28 cellular contexts compared by ENCODE assay signal in genomic region chr11:20059587-20060021, GRCh38.
DNase-seq lines count a peak whose midpoint lies in the region; ATAC-seq, FAIRE-seq and TF ChIP-seq lines count a peak whose summit lies in the region.
"Had no signal": no experiment of that assay in that cellular context is flagged by ENCODE, and none has a peak within 500 bp of the region (broad histone marks: within the 10 kb centered on the region; RNA-seq: fewer than 3 reads in every experiment).

No MANE protein-coding gene starts in this region.

- CTCF ChIA-PET in IMR-90 (lab: Yijun Ruan, JAX) (interaction anchor here (0.9 to 1.0 kb wide), 2 partner anchors 24 to 44 kb away, joined by 3 to 6 read pairs; no protein-coding TSS in a partner anchor), K562 (lab: Yijun Ruan, JAX; ENCODE audit: low intra/inter-chr PET ratio) (no interaction called here)

- no peak overlapping the region for H2AK9ac ChIP-seq in IMR-90 (replicated peaks; ENCODE audit: low read depth, low read length, poor library complexity)

- H3K4me1 ChIP-seq in IMR-90 (ENCODE audit: control insufficient read depth, insufficient read depth, low read length) (peaks cover 9% of the 10 kb centered on the region), K562 (replicated peaks in 1 of 2; ENCODE audit: control insufficient read depth in 2 of 2, insufficient read depth in 2 of 2, low read length in 2 of 2) (no peaks in the 10 kb centered on the region)
- H3K4me1 ChIP-seq: BLaER1 treated with 17β-estradiol and CSF1 and Interleukin-3, amounts not matched to agents 10 nM and 100 nM; upper lobe of right lung had no signal

- no peak overlapping the region for H3K4me3 ChIP-seq in IMR-90 (ENCODE audit: insufficient read depth, low read depth, low read length)
- H3K4me3 ChIP-seq in K562, result no peak overlapping the region
- no peak overlapping the region for H3K4me3 ChIP-seq in fibroblast of villous mesenchyme (ENCODE audit: low read depth, low read length)
- H3K4me3 ChIP-seq: BLaER1 treated with 17β-estradiol and CSF1 and Interleukin-3, amounts not matched to agents 10 nM and 100 nM; GM12878; upper lobe of right lung had no signal

- H3K23ac ChIP-seq in IMR-90 (ENCODE audit: low read depth, low read length), result no peak overlapping the region

- no peak for FAIRE-seq in K562 (lab: Jason Lieb, UNC)
- FAIRE-seq: GM12878 had no signal

- no peak overlapping the region for H4K8ac ChIP-seq in IMR-90 (ENCODE audit: low read depth in 2 of 2, low read length in 2 of 2)

- no peaks in the 10 kb centered on the region for H3K4me1 Mint-ChIP-seq in activated T-cell treated with anti-CD3 and anti-CD28 coated beads, Interleukin-2, amount 50 U/mL, for 4 hours (ENCODE audit: low read depth)
- H3K4me1 Mint-ChIP-seq: activated CD4-positive, alpha-beta T cell treated with anti-CD3 and anti-CD28 coated beads, Interleukin-2, amount 10 ng/mL, durations not matched to agents 7 days and 5 days; immature natural killer cell had no signal

- no peak overlapping the region for H3K4ac ChIP-seq in IMR-90 (ENCODE audit: low read depth, low read length)

- no peak for TF ChIP-seq RAD21 in IMR-90 (IDR thresholded peaks at IDR 0.05; ENCODE audit: low read length)
- TF ChIP-seq RAD21 in K562 (CRISPR knock-in tag; conservative IDR thresholded peaks at IDR 0.05 in 1 of 2, IDR thresholded peaks at IDR 0.05 in 1 of 2), result no peak

- no peak overlapping the region for H2AFZ ChIP-seq in IMR-90 (replicated peaks; ENCODE audit: low read length, poor library complexity)
- H2AFZ ChIP-seq in K562 (ENCODE audit: low read depth, low read length), result no peak overlapping the region

- POLR2A ChIA-PET in IMR-90 (lab: Charles Lee; ENCODE audit: unreplicated experiment) (no interaction called here), K562 (lab: Yijun Ruan, JAX) (no interaction called here)

- no peak overlapping the region for H2BK15ac ChIP-seq in IMR-90 (ENCODE audit: low read depth, low read length)

- TF ChIP-seq EP300 in K562 (IDR thresholded peaks at IDR 0.05; ENCODE audit: low read length), result no peak

- H3K4me3 Mint-ChIP-seq in activated T-cell treated with anti-CD3 and anti-CD28 coated beads, Interleukin-2, amount 50 U/mL, for 4 hours, result no peak overlapping the region
- H3K4me3 Mint-ChIP-seq: activated CD4-positive, alpha-beta T cell treated with anti-CD3 and anti-CD28 coated beads, Interleukin-2, amount 10 ng/mL, durations not matched to agents 7 days and 5 days; activated naive CD8-positive, alpha-beta T cell; effector memory CD8-positive, alpha-beta T cell; immature natural killer cell; WTC11 had no signal

- H4K91ac ChIP-seq in IMR-90 (ENCODE audit: insufficient read depth, low read depth, low read length), result no peak overlapping the region

- H3K36me3 Mint-ChIP-seq in activated T-cell treated with anti-CD3 and anti-CD28 coated beads, Interleukin-2, amount 50 U/mL, for 4 hours (ENCODE audit: insufficient read depth), result no peaks in the 10 kb centered on the region
- H3K36me3 Mint-ChIP-seq: activated naive CD8-positive, alpha-beta T cell; immature natural killer cell had no signal

- no peaks in the 10 kb centered on the region for H3K79me2 ChIP-seq in K562 (ENCODE audit: control insufficient read depth, insufficient read depth, low read length)

- no peaks in the 10 kb centered on the region; the same call in 1 of the 2 replicates for H4K20me1 ChIP-seq in IMR-90 (ENCODE audit: insufficient read depth, low read length)
- no peaks in the 10 kb centered on the region for H4K20me1 ChIP-seq in K562 (replicated peaks; ENCODE audit: control insufficient read depth, insufficient read depth, low read length)
- H4K20me1 ChIP-seq: BLaER1 treated with 17β-estradiol and CSF1 and Interleukin-3, amounts not matched to agents 10 nM and 100 nM had no signal

- H3K27ac ChIP-seq in IMR-90 (ENCODE audit: insufficient read depth, low read length) (no peak overlapping the region), K562 (ENCODE audit: extremely low read depth, low read depth, low read length) (no peak overlapping the region)
- H3K27ac ChIP-seq: BLaER1 treated with 17β-estradiol and CSF1 and Interleukin-3, amounts not matched to agents 10 nM and 100 nM; upper lobe of right lung had no signal

- no peak overlapping the region for H4K5ac ChIP-seq in IMR-90 (ENCODE audit: low read depth, low read length)

- H3K56ac ChIP-seq in IMR-90 (ENCODE audit: extremely low read depth, insufficient read depth, low read length), result no peak overlapping the region

- intact Hi-C loops in IMR-90 (cut with micrococcal nuclease), result no loop called here
- intact Hi-C loops in K562 (cut with micrococcal nuclease), result no loop called here

- peaks cover 18% of the 10 kb centered on the region for H3K36me3 ChIP-seq in IMR-90 (ENCODE audit: control insufficient read depth, insufficient read depth, low read length)
- H3K36me3 ChIP-seq in K562 (ENCODE audit: control insufficient read depth, insufficient read depth, low read length), result no peaks in the 10 kb centered on the region
- H3K36me3 ChIP-seq: BLaER1 treated with 17β-estradiol and CSF1 and Interleukin-3, amounts not matched to agents 10 nM and 100 nM had no signal

- no peak overlapping the region for H2BK20ac ChIP-seq in IMR-90 (ENCODE audit: low read depth, low read length)

- H3K4me2 ChIP-seq in IMR-90 (ENCODE audit: low read depth, low read length) (no peak overlapping the region), K562 (ENCODE audit: insufficient read depth, low read length) (no peak overlapping the region)
- H3K4me2 ChIP-seq: BLaER1 treated with 17β-estradiol and CSF1 and Interleukin-3, amounts not matched to agents 10 nM and 100 nM had no signal

- H3K9me3 Mint-ChIP-seq in activated T-cell treated with anti-CD3 and anti-CD28 coated beads, Interleukin-2, amount 50 U/mL, for 4 hours, result no peaks in the 10 kb centered on the region
- H3K9me3 Mint-ChIP-seq: activated CD4-positive, alpha-beta T cell treated with anti-CD3 and anti-CD28 coated beads, Interleukin-2, amount 10 ng/mL, durations not matched to agents 7 days and 5 days; effector memory CD8-positive, alpha-beta T cell; immature natural killer cell; WTC11 had no signal

- no peak overlapping the region for H3K14ac ChIP-seq in IMR-90 (replicated peaks; ENCODE audit: low read depth, low read length)

- H3K27me3 Mint-ChIP-seq in activated T-cell treated with anti-CD3 and anti-CD28 coated beads, Interleukin-2, amount 50 U/mL, for 4 hours (ENCODE audit: low read depth), result no peaks in the 10 kb centered on the region
- H3K27me3 Mint-ChIP-seq: effector memory CD8-positive, alpha-beta T cell had no signal

- H3K18ac ChIP-seq in IMR-90 (ENCODE audit: low read depth, low read length), result no peak overlapping the region

- in situ Hi-C loops in IMR-90 (cut with MboI; ENCODE audit: low sequenced_read_pairs) (no loop called here), K562 (cut with MboI) (no loop called here)

- H2BK120ac ChIP-seq in IMR-90 (ENCODE audit: low read depth, low read length), result no peak overlapping the region

- H3K9me3 ChIP-seq in IMR-90 (ENCODE audit: control insufficient read depth, insufficient read depth, low read length) (no peaks in the 10 kb centered on the region), K562 (replicated peaks; ENCODE audit: control insufficient read depth, insufficient read depth, low read depth, low read length) (no peaks in the 10 kb centered on the region)
- H3K9me3 ChIP-seq: BLaER1 treated with 17β-estradiol and CSF1 and Interleukin-3, amounts not matched to agents 10 nM and 100 nM; upper lobe of right lung had no signal

- DNase-seq in IMR-90 (no peak), K562 (ENCODE audit: extremely low read depth in 1 of 4, low spot score in 3 of 4) (no peak), fibroblast of villous mesenchyme (ENCODE audit: low read depth) (peak; percentile 22), renal cortical epithelial cell (ENCODE audit: low read depth) (peak; percentile 92), NCI-H526 (lab: John Stamatoyannopoulos, UW) (no peak)
- no peak for DNase-seq in activated T-cell treated with anti-CD3 and anti-CD28 coated beads, Interleukin-2, amount 50 U/mL, for 4 hours
- DNase-seq: activated CD4-positive, alpha-beta T cell treated with anti-CD3 and anti-CD28 coated beads, Interleukin-2, amount 10 ng/mL, durations not matched to agents 7 days and 5 days; activated effector memory CD4-positive, alpha-beta T cell treated with anti-CD3 and anti-CD28 coated beads, Interleukin-2, amount 50 U/mL, for 16 hours; activated T-cell treated with anti-CD3 and anti-CD28 coated beads, Interleukin-2, amount 50 U/mL, for 1 hour; aorta; central memory CD4-positive, alpha-beta T cell; DMS153; effector memory CD8-positive, alpha-beta T cell; H7; immature natural killer cell; NCI-H1092; NCI-H1694; NCI-H446 treated with DMSO at 0.1 percent for 48 hours; NCI-H82; stimulated activated CD4-positive, alpha-beta T cell treated with anti-CD3 and anti-CD28 coated beads, Interleukin-4, amount 100 ng/mL, for 24 hours; T-helper 1 cell; upper lobe of right lung had no signal

- TF ChIP-seq CTCF in IMR-90 (conservative IDR thresholded peaks at IDR 0.05; ENCODE audit: low read depth, low read length), result no peak
- no peak for TF ChIP-seq CTCF in K562 (IDR thresholded peaks at IDR 0.05 in 2 of 3, conservative IDR thresholded peaks at IDR 0.05 in 1 of 3; ENCODE audit: insufficient read depth in 2 of 3, low read depth in 1 of 3, low read length in 3 of 3)
- TF ChIP-seq CTCF in fibroblast of villous mesenchyme (IDR thresholded peaks at IDR 0.05; ENCODE audit: insufficient read depth, low read depth, low read length), result no peak

- BruUV-seq in IMR-90 (replicated peaks; lab: Mats Ljungman, UMichigan) (no TSS peak), K562 (replicated peaks; lab: Mats Ljungman, UMichigan) (no TSS peak)

- H3K27me3 ChIP-seq in IMR-90 (ENCODE audit: control insufficient read depth, insufficient read depth, low read length) (no peaks in the 10 kb centered on the region), K562 (ENCODE audit: control insufficient read depth in 2 of 2, insufficient read depth in 2 of 2, low read length in 2 of 2) (no peaks in the 10 kb centered on the region; a peak in 1 of 5 replicates)
- H3K27me3 ChIP-seq: BLaER1 treated with 17β-estradiol and CSF1 and Interleukin-3, amounts not matched to agents 10 nM and 100 nM; upper lobe of right lung had no signal

- no peak overlapping the region for H2AK5ac ChIP-seq in IMR-90 (ENCODE audit: low read depth, low read length)

- H3K9me1 ChIP-seq in IMR-90 (ENCODE audit: insufficient read depth, low read length) (peaks cover 14% of the 10 kb centered on the region; the same call in 1 of the 2 replicates), K562 (ENCODE audit: control insufficient read depth, insufficient read depth, low read length) (no peaks in the 10 kb centered on the region)

- no CpG with 5 or more reads among the region's 4 CpGs for WGBS in IMR-90 (ENCODE audit: extremely low coverage in 2 of 2, insufficient read length in 1 of 2), 2 experiments
- 46% methylated on average over 4 of the region's 4 CpGs for WGBS in K562 (ENCODE audit: insufficient coverage, low coverage, missing lambda C conversion rate)

- H3K79me1 ChIP-seq in IMR-90 (ENCODE audit: low read depth in 1 of 2, low read length in 2 of 2), result no peaks in the 10 kb centered on the region

- ATAC-seq in IMR-90 (ENCODE audit: low read depth) (no peak), K562 (no peak), HG03135 (IDR thresholded peaks at IDR 0.05; ENCODE audit: unreplicated experiment) (no peak)
- ATAC-seq in activated T-cell treated with anti-CD3 and anti-CD28 coated beads, Interleukin-2, amount 50 U/mL, for 4 hours, result no peak
- ATAC-seq: effector memory CD8-positive, alpha-beta T cell; GM12878; sciatic nerve; upper lobe of right lung; WTC11 had no signal

- no peak overlapping the region for H2BK5ac ChIP-seq in IMR-90 (ENCODE audit: low read depth, low read length, poor library complexity, severe bottlenecking)

- TF ChIP-seq POLR2A in IMR-90 (IDR thresholded peaks at IDR 0.05; ENCODE audit: low read depth, low read length), result no peak
- no peak for TF ChIP-seq POLR2A in K562 (conservative IDR thresholded peaks at IDR 0.05)

- no peak overlapping the region for H3K9ac ChIP-seq in IMR-90 (ENCODE audit: low read depth, low read length)
- H3K9ac ChIP-seq in K562 (ENCODE audit: insufficient read depth in 1 of 2, low read depth in 2 of 2, low read length in 2 of 2), result no peak overlapping the region
- H3K9ac ChIP-seq: BLaER1 treated with 17β-estradiol and CSF1 and Interleukin-3, amounts not matched to agents 10 nM and 100 nM had no signal

- dilution Hi-C loops in IMR-90 (cut with HindIII; ENCODE audit: low sequenced_read_pairs, unreplicated experiment), result no loop called here

Comparison
In these comparisons a context has a peak if more than half of its experiments do, and no peak if none do; other contexts are left out.
1. DNase-seq: peak in fibroblast of villous mesenchyme (single experiment) and renal cortical epithelial cell (single experiment); none in IMR-90 (single experiment), K562 (0 of 4), activated T-cell treated with anti-CD3 and anti-CD28 coated beads, Interleukin-2, amount 50 U/mL, for 4 hours (single experiment) and NCI-H526 (0 of 2).